In the genomic region with DNA sequence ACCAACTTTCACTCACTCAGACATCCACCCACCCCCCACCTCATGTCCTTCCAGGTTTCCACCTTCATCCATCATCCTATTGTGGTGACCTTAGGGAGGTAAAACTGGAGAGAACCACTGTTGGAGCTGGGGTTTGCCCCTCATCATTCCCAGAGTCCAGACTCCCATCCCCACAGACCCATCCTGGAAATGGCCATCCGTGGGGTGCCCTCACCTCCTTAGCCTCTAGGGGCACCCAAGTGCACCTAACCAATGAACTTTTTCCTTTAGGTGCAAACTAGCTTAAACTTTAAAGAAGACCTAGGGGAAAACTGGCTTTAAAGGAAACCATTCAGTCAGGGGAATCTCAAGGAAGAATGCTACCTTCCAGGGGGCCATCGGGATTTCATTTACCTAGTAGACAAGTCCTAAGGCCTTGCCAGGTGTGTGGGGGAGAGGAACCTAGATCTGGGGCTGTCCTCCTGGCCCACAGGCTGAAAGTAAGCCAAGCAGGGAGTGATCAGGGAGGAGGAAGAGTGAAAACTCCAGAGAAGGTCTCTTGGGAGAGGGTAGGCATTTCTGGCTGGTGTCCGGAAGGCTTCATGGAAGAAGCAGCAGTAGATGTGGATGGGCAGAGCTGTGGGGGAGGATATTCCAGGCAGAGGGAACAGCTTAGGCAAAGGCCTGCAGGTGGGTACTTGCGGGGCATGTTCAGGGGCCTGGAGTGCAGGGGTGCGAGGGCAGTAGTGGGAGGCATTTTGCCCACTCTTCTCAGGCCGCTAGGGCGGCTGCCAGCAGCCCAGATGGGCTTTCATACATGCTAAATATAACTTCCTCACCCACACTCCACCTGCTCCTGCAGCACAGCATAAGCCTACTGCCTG, we compare ENCODE assay signal across 1 cellular context.
TF ChIP-seq lines count a peak whose summit lies in the region.

No MANE protein-coding gene starts in this region.

TF ChIP-seq in GM12878, 131 proteins besides CTCF, POLR2A, EP300 and RAD21:
- TF ChIP-seq, protein P1, sequence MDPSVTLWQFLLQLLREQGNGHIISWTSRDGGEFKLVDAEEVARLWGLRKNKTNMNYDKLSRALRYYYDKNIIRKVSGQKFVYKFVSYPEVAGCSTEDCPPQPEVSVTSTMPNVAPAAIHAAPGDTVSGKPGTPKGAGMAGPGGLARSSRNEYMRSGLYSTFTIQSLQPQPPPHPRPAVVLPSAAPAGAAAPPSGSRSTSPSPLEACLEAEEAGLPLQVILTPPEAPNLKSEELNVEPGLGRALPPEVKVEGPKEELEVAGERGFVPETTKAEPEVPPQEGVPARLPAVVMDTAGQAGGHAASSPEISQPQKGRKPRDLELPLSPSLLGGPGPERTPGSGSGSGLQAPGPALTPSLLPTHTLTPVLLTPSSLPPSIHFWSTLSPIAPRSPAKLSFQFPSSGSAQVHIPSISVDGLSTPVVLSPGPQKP (IDR thresholded peaks at IDR 0.05; ENCODE audit: low read depth, low read length): no peak
- TF ChIP-seq KDM1A (IDR thresholded peaks at IDR 0.05; ENCODE audit: borderline replicate concordance) (no peak), CBX5 (IDR thresholded peaks at IDR 0.05; ENCODE audit: low read depth) (no peak), RUNX3 (IDR thresholded peaks at IDR 0.05; ENCODE audit: low read length) (no peak), EED (IDR thresholded peaks at IDR 0.05; ENCODE audit: low read depth) (peak; percentile 78), SMC3 (IDR thresholded peaks at IDR 0.05; ENCODE audit: borderline replicate concordance, low read length) (peak; percentile 4; the same call in 1 of the 2 replicates), BACH1 (IDR thresholded peaks at IDR 0.05; ENCODE audit: borderline replicate concordance) (no peak), SREBF2 (IDR thresholded peaks at IDR 0.05; ENCODE audit: low read length) (no peak), TCF12 (IDR thresholded peaks at IDR 0.05; ENCODE audit: low read depth, low read length) (0 out of 2 replicates have a peak, but pooled peaks have one; percentile 47), BHLHE40 (IDR thresholded peaks at IDR 0.05; ENCODE audit: borderline replicate concordance in 1 of 2, low read depth in 2 of 2, low read length in 1 of 2) (no peak), MEF2B (IDR thresholded peaks at IDR 0.05; ENCODE audit: partially characterized antibody, poor library complexity, severe bottlenecking) (peak; percentile 18), POU2F2 (IDR thresholded peaks at IDR 0.05; ENCODE audit: borderline replicate concordance, low read depth, low read length) (no peak), KLF5 (IDR thresholded peaks at IDR 0.05; ENCODE audit: partially characterized antibody) (no peak), STAT1 (conservative IDR thresholded peaks at IDR 0.05) (no peak), ZNF384 (IDR thresholded peaks at IDR 0.05; ENCODE audit: borderline replicate concordance, low read depth, low read length) (no peak), IKZF2 (IDR thresholded peaks at IDR 0.05) (peak in 1 of 2 experiments; percentile 63; a peak in 2 of 4 replicates), YY1 (IDR thresholded peaks at IDR 0.05; ENCODE audit: low read depth, low read length) (peak; percentile 31; the same call in 1 of the 2 replicates)
- TF ChIP-seq, protein P2, sequence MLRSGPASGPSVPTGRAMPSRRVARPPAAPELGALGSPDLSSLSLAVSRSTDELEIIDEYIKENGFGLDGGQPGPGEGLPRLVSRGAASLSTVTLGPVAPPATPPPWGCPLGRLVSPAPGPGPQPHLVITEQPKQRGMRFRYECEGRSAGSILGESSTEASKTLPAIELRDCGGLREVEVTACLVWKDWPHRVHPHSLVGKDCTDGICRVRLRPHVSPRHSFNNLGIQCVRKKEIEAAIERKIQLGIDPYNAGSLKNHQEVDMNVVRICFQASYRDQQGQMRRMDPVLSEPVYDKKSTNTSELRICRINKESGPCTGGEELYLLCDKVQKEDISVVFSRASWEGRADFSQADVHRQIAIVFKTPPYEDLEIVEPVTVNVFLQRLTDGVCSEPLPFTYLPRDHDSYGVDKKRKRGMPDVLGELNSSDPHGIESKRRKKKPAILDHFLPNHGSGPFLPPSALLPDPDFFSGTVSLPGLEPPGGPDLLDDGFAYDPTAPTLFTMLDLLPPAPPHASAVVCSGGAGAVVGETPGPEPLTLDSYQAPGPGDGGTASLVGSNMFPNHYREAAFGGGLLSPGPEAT (IDR thresholded peaks at IDR 0.05; ENCODE audit: low read depth): no peak
